ENCODE assay signal across 8 cellular contexts in the genomic region with DNA sequence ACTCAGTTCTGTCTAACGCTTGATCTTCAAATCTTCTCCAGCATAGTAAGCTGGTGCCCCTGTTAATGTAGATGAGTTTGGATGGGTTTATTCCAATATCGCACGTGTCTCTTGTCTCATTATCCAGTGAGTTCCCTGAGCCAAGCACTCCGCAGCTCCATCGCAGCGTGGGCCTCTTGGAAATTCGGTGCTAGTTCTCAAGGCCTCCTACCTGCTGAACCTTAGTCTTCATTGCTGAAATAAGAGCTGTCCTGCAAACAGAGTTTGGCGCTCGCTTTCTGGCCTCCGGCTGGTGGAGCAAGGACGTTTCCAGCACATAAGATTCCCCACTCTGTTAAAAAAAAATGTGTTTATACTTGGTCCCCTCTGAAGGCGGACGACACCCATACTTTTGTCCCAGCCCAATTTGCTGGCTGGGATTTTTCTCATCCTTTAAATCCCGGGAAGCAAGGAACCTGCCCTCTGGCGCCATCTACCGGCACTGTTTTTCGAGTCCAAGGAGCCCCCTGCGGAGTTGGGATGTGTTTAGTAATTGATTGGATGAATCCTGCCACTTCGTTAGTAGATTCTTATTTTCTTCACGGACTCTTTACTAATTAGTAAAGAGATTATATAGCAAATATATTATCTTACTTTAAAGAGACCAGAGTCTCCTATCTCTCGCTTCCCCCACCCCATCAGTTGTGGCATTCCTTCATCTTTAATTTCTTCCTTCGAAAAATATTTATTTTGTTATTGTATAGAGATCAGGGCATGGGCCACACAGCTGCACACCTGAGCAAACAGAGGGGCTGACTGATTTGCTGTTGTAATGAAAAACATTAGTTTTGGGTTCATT. TPM values are rescaled to one million over a fixed set of nuclear protein-coding genes. Genes with fewer than 3 reads are reported as not detected.
A peak's percentile ranks its signal among the peaks of the same experiment; 100 is the strongest.
DNase-seq lines count a peak whose midpoint lies in the region; ATAC-seq and TF ChIP-seq lines count a peak whose summit lies in the region.

No MANE protein-coding gene starts in this region.

- H3K27ac Mint-ChIP-seq in activated naive CD8-positive, alpha-beta T cell treated with anti-CD3 and anti-CD28 coated beads for 36 hours: no peak overlapping the region

- H3K36me3 Mint-ChIP-seq in activated naive CD8-positive, alpha-beta T cell treated with anti-CD3 and anti-CD28 coated beads for 36 hours: no peaks in the 10 kb centered on the region

- peaks cover 12% of the 10 kb centered on the region for H3K4me1 Mint-ChIP-seq in activated naive CD8-positive, alpha-beta T cell treated with anti-CD3 and anti-CD28 coated beads for 36 hours

- ATAC-seq in Right ventricle myocardium superior (ENCODE audit: poor library complexity): peak; percentile 59
- no peak for ATAC-seq in HG02610 (IDR thresholded peaks at IDR 0.05; ENCODE audit: unreplicated experiment)
- no peak for ATAC-seq in GM18858 (IDR thresholded peaks at IDR 0.05; ENCODE audit: unreplicated experiment)

- intact Hi-C loops in Right ventricle myocardium superior (cut with DNase I): no loop called here
- intact Hi-C loops in prostate gland (cut with DNase I): loop anchor here (2.0 kb wide), 1 partner anchor 28 kb away; no protein-coding TSS in a partner anchor

- H3K27ac ChIP-seq in prostate gland: no peak overlapping the region

- H3K4me3 Mint-ChIP-seq in activated naive CD8-positive, alpha-beta T cell treated with anti-CD3 and anti-CD28 coated beads for 36 hours: no peak overlapping the region

- H3K27me3 Mint-ChIP-seq in activated naive CD8-positive, alpha-beta T cell treated with anti-CD3 and anti-CD28 coated beads for 36 hours: peaks cover 3% of the 10 kb centered on the region

- H3K4me1 ChIP-seq in prostate gland (replicated peaks): peaks cover 6% of the 10 kb centered on the region

- WGBS in prostate gland: 28% methylated on average over 22 of the region's 22 CpGs

- no peaks in the 10 kb centered on the region for H3K36me3 ChIP-seq in prostate gland

- in situ Hi-C loops in ACHN (cut with HindIII; ENCODE audit: low pct_ligation_motif_present, low pct_unique_long_range_greater_than_20kb, low sequenced_read_pairs): no loop called here

- no peak for TF ChIP-seq POLR2A in prostate gland (IDR thresholded peaks at IDR 0.05)

- DNase-seq in ACHN: peak; percentile 55
- DNase-seq in NCI-H82 (lab: John Stamatoyannopoulos, UW): peak; percentile 85
- peak; percentile 15 for DNase-seq in activated naive CD8-positive, alpha-beta T cell treated with anti-CD3 and anti-CD28 coated beads for 36 hours
- peak; percentile 86 for DNase-seq in Right ventricle myocardium superior
- DNase-seq in prostate gland (ENCODE audit: low spot score): peak; percentile 72

- H3K27me3 ChIP-seq in prostate gland (replicated peaks; ENCODE audit: insufficient read depth): no peaks in the 10 kb centered on the region

- no peaks in the 10 kb centered on the region for H3K9me3 ChIP-seq in prostate gland

- H3K4me3 ChIP-seq in GM12875 (ENCODE audit: low read depth, low read length): no peak overlapping the region
- no peak overlapping the region for H3K4me3 ChIP-seq in prostate gland

- peak; percentile 61 for TF ChIP-seq CTCF in GM12875 (IDR thresholded peaks at IDR 0.05; ENCODE audit: borderline replicate concordance, insufficient read depth, low read depth, low read length)
- TF ChIP-seq CTCF in prostate gland (IDR thresholded peaks at IDR 0.05): peak; percentile 67 to 91 (median 74)

- no peaks in the 10 kb centered on the region for H3K9me3 Mint-ChIP-seq in activated naive CD8-positive, alpha-beta T cell treated with anti-CD3 and anti-CD28 coated beads for 36 hours

RNA-seq across cellular contexts. Expression of gene JUN, which starts 14.7 kb away (rescaled TPM):
- 10 to 100 TPM; 26.1 to 26.3 TPM for total RNA-seq in activated naive CD8-positive, alpha-beta T cell treated with anti-CD3 and anti-CD28 coated beads for 36 hours
- total RNA-seq in Right ventricle myocardium superior (54.8 TPM), prostate gland (100 to 1,000 TPM; 154 to 303 TPM)

Comparison
In these comparisons a context has a peak if more than half of its experiments do, and no peak if none do; other contexts are left out.
1. DNase-seq: peak in every context shown above with its lines; median percentile 86 in Right ventricle myocardium superior; 85 in NCI-H82; 72 in prostate gland; 55 in ACHN; 15 in activated naive CD8-positive, alpha-beta T cell treated with anti-CD3 and anti-CD28 coated beads for 36 hours.